Comparison of ENCODE assay signal across 8 cellular contexts in genomic region chr7:26291699-26292538, GRCh38. TPM values are rescaled to one million over a fixed set of nuclear protein-coding genes. Genes with fewer than 3 reads are reported as not detected.
DNase-seq lines count a peak whose midpoint lies in the region; ATAC-seq and TF ChIP-seq lines count a peak whose summit lies in the region.

TSS of gene SNX10 (plus strand) at chr7:26291862. CDS start at chr7:26346443, 54,581 bp downstream.

- H3K4me3 ChIP-seq in ovary (peak within 1 kb of the TSS; percentile 48), tibial artery (peak within 1 kb of the TSS; percentile 41 to 48)

- H3K4me3 Mint-ChIP-seq in activated T-helper 17 cell treated with anti-CD3 and anti-CD28 coated beads, Interleukin-2, amount 50 U/mL, for 72 hours, result peak within 1 kb of the TSS; percentile 90
- peak within 1 kb of the TSS; percentile 90 for H3K4me3 Mint-ChIP-seq in glutamatergic neuron (ENCODE audit: unreplicated experiment)

- no peak for TF ChIP-seq CTCF in glutamatergic neuron (IDR thresholded peaks at IDR 0.05; ENCODE audit: partially characterized antibody, unreplicated experiment)
- no peak for TF ChIP-seq CTCF in ovary (IDR thresholded peaks at IDR 0.05)
- TF ChIP-seq CTCF in tibial artery (IDR thresholded peaks at IDR 0.05), result no peak

- H3K4me1 Mint-ChIP-seq in activated T-helper 17 cell treated with anti-CD3 and anti-CD28 coated beads, Interleukin-2, amount 50 U/mL, for 72 hours, result peaks cover 24% of the 10 kb centered on the region
- peaks cover 2% of the 10 kb centered on the region for H3K4me1 Mint-ChIP-seq in glutamatergic neuron (ENCODE audit: low read depth, unreplicated experiment)

- H3K27me3 ChIP-seq in ovary, result no peaks in the 10 kb centered on the region
- H3K27me3 ChIP-seq in tibial artery, result peaks cover 0 to 23% of the 10 kb centered on the region in 2 donors

- no peak for TF ChIP-seq EP300 in ovary (IDR thresholded peaks at IDR 0.05)

- peak; percentile 49 for ATAC-seq in GM19468 (IDR thresholded peaks at IDR 0.05; ENCODE audit: extremely low read depth, unreplicated experiment)
- peak; percentile 60 for ATAC-seq in activated T-helper 17 cell treated with anti-CD3 and anti-CD28 coated beads, Interleukin-2, amount 50 U/mL, for 72 hours (replicated peaks)

- H3K4me1 ChIP-seq in ovary (ENCODE audit: insufficient read depth) (peaks cover 5% of the 10 kb centered on the region), tibial artery (peaks cover 0 to 9% (median 3%) of the 10 kb centered on the region in 4 donors)

- H3K9me3 ChIP-seq in ovary (no peaks in the 10 kb centered on the region), tibial artery (no peaks in the 10 kb centered on the region)

- no peak for TF ChIP-seq POLR2A in ovary (IDR thresholded peaks at IDR 0.05)

- peak; percentile 83 for DNase-seq in COR-L47 (lab: John Stamatoyannopoulos, UW)
- DNase-seq in HT1080 (ENCODE audit: low read depth), result peak; percentile 55
- peak; percentile 67 for DNase-seq in OCI-M1 (lab: John Stamatoyannopoulos, UW)
- peak; percentile 60 for DNase-seq in glutamatergic neuron
- peak in 2 of 5 donors; percentile 23 to 36 for DNase-seq in ovary
- DNase-seq in tibial artery, result peak in 1 of 2 donors; percentile 27

- H3K27me3 Mint-ChIP-seq in activated T-helper 17 cell treated with anti-CD3 and anti-CD28 coated beads, Interleukin-2, amount 50 U/mL, for 72 hours, result no peaks in the 10 kb centered on the region
- H3K27me3 Mint-ChIP-seq in glutamatergic neuron (ENCODE audit: unreplicated experiment), result no peaks in the 10 kb centered on the region

- intact Hi-C loops in ovary (cut with DNase I), result no loop called here
- intact Hi-C loops in tibial artery (cut with DNase I; ENCODE audit: low total_unique reads), result no loop called here

- H3K27ac Mint-ChIP-seq in activated T-helper 17 cell treated with anti-CD3 and anti-CD28 coated beads, Interleukin-2, amount 50 U/mL, for 72 hours, result peak within 1 kb of the TSS; percentile 88
- H3K27ac Mint-ChIP-seq in glutamatergic neuron (ENCODE audit: unreplicated experiment), result no peak within 1 kb of the TSS

- peaks cover 7% of the 10 kb centered on the region for H3K36me3 Mint-ChIP-seq in activated T-helper 17 cell treated with anti-CD3 and anti-CD28 coated beads, Interleukin-2, amount 50 U/mL, for 72 hours (ENCODE audit: low read depth)
- no peaks in the 10 kb centered on the region for H3K36me3 Mint-ChIP-seq in glutamatergic neuron (ENCODE audit: unreplicated experiment)

- H3K36me3 ChIP-seq in ovary, result no peaks in the 10 kb centered on the region
- no peaks in the 10 kb centered on the region for H3K36me3 ChIP-seq in tibial artery

- H3K9me3 Mint-ChIP-seq in activated T-helper 17 cell treated with anti-CD3 and anti-CD28 coated beads, Interleukin-2, amount 50 U/mL, for 72 hours, result no peaks in the 10 kb centered on the region
- no peaks in the 10 kb centered on the region for H3K9me3 Mint-ChIP-seq in glutamatergic neuron (ENCODE audit: unreplicated experiment)

- H3K27ac ChIP-seq in ovary, result no peak within 1 kb of the TSS
- H3K27ac ChIP-seq in tibial artery, result no peak within 1 kb of the TSS

- WGBS in ovary, 3 donors, result 0 to 2% (median 1%) methylated on average over 42 to 74 of the region's 74 CpGs

RNA-seq across cellular contexts. Expression of gene SNX10, which starts in this region (rescaled TPM):
- 3.2 and 3.8 TPM in 2 replicates for total RNA-seq in HT1080 (2014; rRNA removed; shearing (Covaris generic))
- polyA plus RNA-seq in HT1080 (2015; cell fraction: cytosol; rRNA removed), result 10.1 and 12.9 TPM in 2 replicates
- polyA plus RNA-seq in HT1080 (2015; cell fraction: nucleus; rRNA removed), result 3.7 and 4.4 TPM in 2 replicates
- total RNA-seq in activated T-helper 17 cell treated with anti-CD3 and anti-CD28 coated beads, Interleukin-2, amount 50 U/mL, for 72 hours, result 10 to 100 TPM; 23.5 to 30.8 TPM
- total RNA-seq in glutamatergic neuron (ENCODE audit: unreplicated experiment), result 6.1 TPM
- 1 to 10 TPM; 1.1 to 6.0 (median 2.0) TPM for total RNA-seq in ovary
- polyA plus RNA-seq in ovary, result 1 to 10 TPM; 1.5 to 6.4 TPM
